Comparison of ENCODE assay signal across 9 cellular contexts in the genomic region with DNA sequence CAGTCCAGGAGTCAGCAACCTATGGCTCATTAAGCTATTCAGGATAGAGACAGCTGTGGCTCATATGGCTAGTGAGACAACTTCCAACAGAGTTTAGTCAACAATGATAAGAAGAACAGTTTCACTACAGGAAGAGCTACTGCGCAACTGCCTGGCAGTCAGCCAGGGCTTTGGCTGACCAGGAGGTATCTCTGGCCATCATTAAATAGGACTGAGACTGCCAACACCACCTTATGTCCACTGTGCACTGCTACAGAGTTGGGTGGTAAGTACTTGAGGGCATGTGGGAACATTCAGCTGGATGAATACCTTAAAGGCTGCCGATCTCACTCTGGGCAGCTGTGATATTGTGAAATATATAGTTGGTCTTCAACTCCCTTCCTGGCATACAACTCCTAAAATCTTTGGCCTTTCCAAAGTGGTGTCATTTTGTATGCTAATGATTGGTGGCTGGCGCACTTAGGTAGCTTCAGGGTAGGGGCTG. TPM values are rescaled to one million over a fixed set of nuclear protein-coding genes. Genes with fewer than 3 reads are reported as not detected.
A peak's percentile ranks its signal among the peaks of the same experiment; 100 is the strongest.
DNase-seq lines count a peak whose midpoint lies in the region; FAIRE-seq and TF ChIP-seq lines count a peak whose summit lies in the region.
"Had no signal": no experiment of that assay in that cellular context is flagged by ENCODE, and none has a peak within 500 bp of the region (broad histone marks: within the 10 kb centered on the region; RNA-seq: fewer than 3 reads in every experiment).

No MANE protein-coding gene starts in this region.

- peaks cover 44% of the 10 kb centered on the region for H3K36me3 ChIP-seq in Karpas-422 (ENCODE audit: insufficient read depth, low read length)

- H4K20me1 ChIP-seq in Karpas-422 (ENCODE audit: insufficient read depth, low read depth, low read length) = no peaks in the 10 kb centered on the region

- peak overlapping the region; percentile 16 for H3K27ac Mint-ChIP-seq in type B pancreatic cell

- no peaks in the 10 kb centered on the region for H3K27me3 Mint-ChIP-seq in type B pancreatic cell

- no peaks in the 10 kb centered on the region for H3K9me3 Mint-ChIP-seq in type B pancreatic cell

- no peak overlapping the region for H3K4me2 ChIP-seq in Karpas-422 (ENCODE audit: low read depth, low read length, poor library complexity, severe bottlenecking)

- peaks cover 30% of the 10 kb centered on the region for H3K36me3 Mint-ChIP-seq in type B pancreatic cell

- H3K9me3 ChIP-seq in Karpas-422 (ENCODE audit: low read length) = no peaks in the 10 kb centered on the region

- H3K79me2 ChIP-seq in Karpas-422 (ENCODE audit: low read length) = no peaks in the 10 kb centered on the region

- no peak overlapping the region for H3K9ac ChIP-seq in Karpas-422 (ENCODE audit: low read length)

- H3K27me3 ChIP-seq in Karpas-422 (ENCODE audit: low read length) = no peaks in the 10 kb centered on the region

- no peak overlapping the region for H3K4me3 ChIP-seq in foreskin fibroblast (ENCODE audit: low read depth in 1 of 2, low read length in 2 of 2)
- no peak overlapping the region for H3K4me3 ChIP-seq in Karpas-422 (ENCODE audit: low read length)

- H3K4me3 Mint-ChIP-seq in type B pancreatic cell = no peak overlapping the region

- no peak for FAIRE-seq in frontal cortex (lab: Jason Lieb, UNC)
- FAIRE-seq: A204.1 had no signal

- no peak overlapping the region for H2AFZ ChIP-seq in Karpas-422 (ENCODE audit: low read length)

- peaks cover under 1% of the 10 kb centered on the region for H3K4me1 Mint-ChIP-seq in type B pancreatic cell (ENCODE audit: unreplicated experiment)

- no peaks in the 10 kb centered on the region for H3K9me2 ChIP-seq in Karpas-422 (replicated peaks; ENCODE audit: insufficient read depth, low read length)

- H3K4me1 ChIP-seq in Karpas-422 (ENCODE audit: low read length) = no peaks in the 10 kb centered on the region

- peak; percentile 6 for DNase-seq in NCI-H1092 treated with DMSO at 0.1 percent for 48 hours (lab: John Stamatoyannopoulos, UW)
- no peak for DNase-seq in NCI-H1092 (lab: John Stamatoyannopoulos, UW)
- peak; percentile 99 for DNase-seq in RPMI7951 (ENCODE audit: low read depth)
- peak; percentile 92 to 95 for DNase-seq in foreskin fibroblast
- DNase-seq in type B pancreatic cell (ENCODE audit: extremely low spot score, unreplicated experiment) = no peak
- no peak for DNase-seq in Karpas-422
- DNase-seq in caudate nucleus (lab: John Stamatoyannopoulos, UW) = no peak
- DNase-seq in frontal cortex (ENCODE audit: low spot score in 2 of 2) = no peak

- TF ChIP-seq CTCF in foreskin fibroblast (IDR thresholded peaks at IDR 0.05; ENCODE audit: low read depth, low read length) (no peak), type B pancreatic cell (conservative IDR thresholded peaks at IDR 0.05) (no peak)

- H3K27ac ChIP-seq in Karpas-422 (ENCODE audit: low read length) (no peak overlapping the region), caudate nucleus (ENCODE audit: low read depth, low read length) (no peak overlapping the region)

RNA-seq across cellular contexts. Expression of gene FAM83C, which starts 52.2 kb away (rescaled TPM):
- not detected in 2 replicates for total RNA-seq in RPMI7951 (2014; rRNA removed; shearing (Covaris generic))
- total RNA-seq in type B pancreatic cell (ENCODE audit: low replicate concordance) = not detected in 2 replicates
- total RNA-seq in Karpas-422 (2014; rRNA removed; shearing (Covaris generic); ENCODE audit: low replicate concordance) = not detected in 2 replicates
- total RNA-seq in frontal cortex = not detected

RNA-seq across cellular contexts. Expression of gene EIF6, which starts 59.8 kb away (rescaled TPM):
- total RNA-seq in RPMI7951 (2014; rRNA removed; shearing (Covaris generic)) = 434 and 435 TPM in 2 replicates
- total RNA-seq in type B pancreatic cell (ENCODE audit: low replicate concordance) = 124 and 185 TPM in 2 replicates
- total RNA-seq in Karpas-422 (2014; rRNA removed; shearing (Covaris generic); ENCODE audit: low replicate concordance) = 150 and 168 TPM in 2 replicates
- 71.7 TPM for total RNA-seq in frontal cortex

Comparison
In these comparisons a context has a peak if more than half of its experiments do, and no peak if none do; other contexts are left out.
1. DNase-seq: peak in NCI-H1092 treated with DMSO at 0.1 percent for 48 hours (single experiment), RPMI7951 (single experiment) and foreskin fibroblast (2 of 2); none in NCI-H1092 (single experiment), type B pancreatic cell (single experiment), Karpas-422 (single experiment), caudate nucleus (0 of 61) and frontal cortex (0 of 2).